Comparison of ENCODE assay signal across 20 cellular contexts in genomic region chr11:114246321-114247069, GRCh38. TPM values are rescaled to one million over a fixed set of nuclear protein-coding genes. Genes with fewer than 3 reads are reported as not detected.
"Had no signal": no experiment of that assay in that cellular context is flagged by ENCODE, and none has a peak within 500 bp of the region (broad histone marks: within the 10 kb centered on the region; RNA-seq: fewer than 3 reads in every experiment).

No MANE protein-coding gene starts in this region.

- H3K27ac ChIP-seq: adrenal gland, colonic mucosa, suprapubic skin, transverse colon had no signal

- H3K4me1 Mint-ChIP-seq: activated naive CD4-positive, alpha-beta T cell treated with anti-CD3 and anti-CD28 coated beads, Interleukin-2, amount 50 U/mL, for 24 hours; stimulated activated naive CD8-positive, alpha-beta T cell treated with anti-CD3 and anti-CD28 coated beads, Interleukin-15, amount 100 ng/mL, for 72 hours had no signal

- H3K9me3 Mint-ChIP-seq: activated naive CD4-positive, alpha-beta T cell treated with anti-CD3 and anti-CD28 coated beads, Interleukin-2, amount 50 U/mL, for 24 hours; activated T-cell treated with anti-CD3 and anti-CD28 coated beads, Interleukin-2, amount 50 U/mL, for 72 hours; natural killer cell treated with Interleukin-12 subunit alpha and Interleukin-12 subunit beta and Interleukin-15 and Interleukin-18, amount 100 ng/mL, for 72 hours; stimulated activated naive CD8-positive, alpha-beta T cell treated with anti-CD3 and anti-CD28 coated beads, Interleukin-15, amount 100 ng/mL, for 72 hours had no signal

- ATAC-seq: activated T-cell treated with anti-CD3 and anti-CD28 coated beads, Interleukin-2, amount 50 U/mL, for 72 hours; left lobe of liver; stimulated activated naive CD8-positive, alpha-beta T cell treated with anti-CD3 and anti-CD28 coated beads, Interleukin-15, amount 100 ng/mL, for 72 hours had no signal

- DNase-seq: activated CD4-positive, alpha-beta T cell treated with anti-CD3 and anti-CD28 coated beads for 48 hours; activated CD4-positive, CD25-positive, alpha-beta regulatory T cell; activated CD8-positive, alpha-beta memory T cell treated with anti-CD3 and anti-CD28 coated beads for 24 hours; activated CD8-positive, alpha-beta memory T cell treated with anti-CD3 and anti-CD28 coated beads, Interleukin-2, amount 50 U/mL, for 48 hours; activated gamma-delta T cell; activated T-cell treated with anti-CD3 and anti-CD28 coated beads, Interleukin-2, amount 50 U/mL, for 72 hours; adrenal gland; caudate nucleus; colonic mucosa; head of caudate nucleus; kidney; nucleus accumbens; retina; stimulated activated CD4-positive, alpha-beta T cell treated with anti-CD3 and anti-CD28 coated beads, Interleukin-2, amount 100 ng/mL, for 24 hours; stimulated activated naive CD8-positive, alpha-beta T cell treated with anti-CD3 and anti-CD28 coated beads, Interleukin-15, amount 100 ng/mL, for 72 hours; transverse colon had no signal

- H3K4me3 Mint-ChIP-seq: activated naive CD4-positive, alpha-beta T cell treated with anti-CD3 and anti-CD28 coated beads, Interleukin-2, amount 50 U/mL, for 24 hours; activated T-cell treated with anti-CD3 and anti-CD28 coated beads, Interleukin-2, amount 50 U/mL, for 72 hours; natural killer cell treated with Interleukin-12 subunit alpha and Interleukin-12 subunit beta and Interleukin-15 and Interleukin-18, amount 100 ng/mL, for 72 hours; stimulated activated naive CD8-positive, alpha-beta T cell treated with anti-CD3 and anti-CD28 coated beads, Interleukin-15, amount 100 ng/mL, for 72 hours had no signal

- H3K27me3 Mint-ChIP-seq: activated naive CD4-positive, alpha-beta T cell treated with anti-CD3 and anti-CD28 coated beads, Interleukin-2, amount 50 U/mL, for 24 hours; natural killer cell treated with Interleukin-12 subunit alpha and Interleukin-12 subunit beta and Interleukin-15 and Interleukin-18, amount 100 ng/mL, for 72 hours; stimulated activated naive CD8-positive, alpha-beta T cell treated with anti-CD3 and anti-CD28 coated beads, Interleukin-15, amount 100 ng/mL, for 72 hours had no signal

- H3K27ac Mint-ChIP-seq: activated naive CD4-positive, alpha-beta T cell treated with anti-CD3 and anti-CD28 coated beads, Interleukin-2, amount 50 U/mL, for 24 hours; activated T-cell treated with anti-CD3 and anti-CD28 coated beads, Interleukin-2, amount 50 U/mL, for 72 hours had no signal

- H3K36me3 Mint-ChIP-seq: natural killer cell treated with Interleukin-12 subunit alpha and Interleukin-12 subunit beta and Interleukin-15 and Interleukin-18, amount 100 ng/mL, for 72 hours had no signal

RNA-seq across cellular contexts. Expression of gene NNMT, which starts 49.7 kb away (rescaled TPM):
- total RNA-seq: activated T-cell treated with anti-CD3 and anti-CD28 coated beads, Interleukin-2, amount 50 U/mL, for 72 hours; natural killer cell treated with Interleukin-12 subunit alpha and Interleukin-12 subunit beta and Interleukin-15 and Interleukin-18, amount 100 ng/mL, for 72 hours had no signal
